Comparison of ENCODE assay signal across 16 cellular contexts in the genomic region with DNA sequence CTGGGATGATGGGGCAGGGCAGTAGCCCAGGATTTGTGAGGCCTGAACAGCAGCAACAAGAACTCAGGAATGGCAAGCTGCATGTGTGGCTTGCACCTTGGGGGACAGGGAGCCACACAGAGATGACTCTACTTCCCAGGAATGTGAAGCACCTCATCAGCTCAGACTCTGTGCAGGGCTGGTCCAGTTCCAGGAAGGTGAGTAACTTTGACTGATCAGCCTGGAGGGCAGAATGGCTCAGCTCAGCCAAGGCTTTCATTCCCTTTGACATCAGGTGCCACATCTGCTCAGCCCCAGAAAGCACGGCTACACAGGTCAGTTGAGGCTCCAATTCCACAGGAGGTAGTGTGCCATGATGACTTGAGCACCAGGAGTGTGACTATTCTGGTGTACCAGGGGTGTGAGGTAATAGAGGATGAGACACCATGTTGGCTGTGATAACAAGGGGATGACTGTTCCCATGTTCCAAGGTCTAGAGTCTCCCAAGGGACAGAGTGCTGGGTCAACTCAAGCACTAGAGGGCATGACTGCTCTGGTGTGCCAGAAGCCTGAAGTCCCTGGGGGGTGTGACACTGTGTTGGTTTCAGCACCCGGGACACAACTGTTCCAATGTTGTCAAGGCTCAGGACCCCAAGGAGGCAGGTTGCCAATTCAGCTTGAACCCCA.
DNase-seq lines count a peak whose midpoint lies in the region; ATAC-seq and TF ChIP-seq lines count a peak whose summit lies in the region.
"Had no signal": no experiment of that assay in that cellular context is flagged by ENCODE, and none has a peak within 500 bp of the region (broad histone marks: within the 10 kb centered on the region; RNA-seq: fewer than 3 reads in every experiment).

No MANE protein-coding gene starts in this region.

- H3K27ac ChIP-seq in PC-9 (peak overlapping the region; percentile 38; the same call in 1 of the 2 replicates), trophoblast cell (ENCODE audit: low read depth, low read length) (peak overlapping the region; percentile 11)
- H3K27ac ChIP-seq: SJCRH30, spleen, thoracic aorta had no signal

- no peak overlapping the region for H2BK120ac ChIP-seq in trophoblast cell (ENCODE audit: insufficient read depth, low read length, poor library complexity)

- peak overlapping the region; percentile 44 for H2BK12ac ChIP-seq in trophoblast cell (ENCODE audit: low read length)

- peaks cover 2% of the 10 kb centered on the region for H3K79me1 ChIP-seq in trophoblast cell (ENCODE audit: low read length)

- CTCF ChIA-PET in PC-9 (lab: Charles Lee): no interaction called here

- no peak overlapping the region for H3K14ac ChIP-seq in trophoblast cell (ENCODE audit: low read length)

- no peak for ATAC-seq in GM21360 (IDR thresholded peaks at IDR 0.05; ENCODE audit: unreplicated experiment)
- ATAC-seq in HG03025 (IDR thresholded peaks at IDR 0.05; ENCODE audit: low FRiP score, unreplicated experiment): no peak

- BruUV-seq in PC-9 (replicated peaks; lab: Mats Ljungman, UMichigan): no TSS peak

- no peaks in the 10 kb centered on the region for H3K36me3 ChIP-seq in PC-9 (ENCODE audit: low read depth)
- H3K36me3 ChIP-seq in trophoblast cell (ENCODE audit: control insufficient read depth in 1 of 2, insufficient read depth in 2 of 2, low read length in 2 of 2): no peaks in the 10 kb centered on the region
- H3K36me3 ChIP-seq: SJCRH30, spleen, thoracic aorta had no signal

- H3K9me2 ChIP-seq in PC-9 (ENCODE audit: insufficient read depth): no peaks in the 10 kb centered on the region

- peaks cover 18% of the 10 kb centered on the region; the same call in 1 of the 2 replicates for H3F3A ChIP-seq in PC-9 (ENCODE audit: insufficient read depth, low read depth)

- H3K79me2 ChIP-seq in PC-9 (ENCODE audit: low read depth) (no peaks in the 10 kb centered on the region), trophoblast cell (ENCODE audit: control insufficient read depth, insufficient read depth, low read length, poor library complexity) (no peaks in the 10 kb centered on the region)

- peak overlapping the region; percentile 6 for H4K91ac ChIP-seq in trophoblast cell (ENCODE audit: low read depth, low read length)

- TF ChIP-seq CTCF in PC-9 (conservative IDR thresholded peaks at IDR 0.05): no peak
- no peak for TF ChIP-seq CTCF in epithelial cell of esophagus (IDR thresholded peaks at IDR 0.05; ENCODE audit: insufficient read depth, low read depth, low read length, missing control alignments)

- peak overlapping the region; percentile 19 for H3K4ac ChIP-seq in trophoblast cell (ENCODE audit: low read depth, low read length)

- H2AK5ac ChIP-seq in trophoblast cell (ENCODE audit: low read length): peak overlapping the region; percentile 27

- H3K9me3 ChIP-seq in PC-9 (ENCODE audit: insufficient read depth, low read depth) (peaks cover 13% of the 10 kb centered on the region), trophoblast cell (ENCODE audit: insufficient read depth, low read depth, low read length) (no peaks in the 10 kb centered on the region)
- H3K9me3 ChIP-seq: Caco-2 had no signal

- no peak overlapping the region for H2AFZ ChIP-seq in PC-9
- no peak overlapping the region for H2AFZ ChIP-seq in trophoblast cell (ENCODE audit: insufficient read depth, low read length, poor library complexity)

- intact Hi-C loops in PC-9 (cut with micrococcal nuclease; ENCODE audit: unreplicated experiment): loop anchor here (10.0 kb wide), 1 partner anchor 510 kb away; no protein-coding TSS in a partner anchor

- no peak overlapping the region for H3K23ac ChIP-seq in trophoblast cell (ENCODE audit: low read length)

- no peak overlapping the region for H4K8ac ChIP-seq in trophoblast cell (ENCODE audit: low read depth, low read length)

- WGBS in trophoblast cell (ENCODE audit: extremely low coverage, insufficient coverage, insufficient read length): no CpG with 5 or more reads among the region's 2 CpGs

- DNase-seq in H4 (ENCODE audit: low spot score) (peak; percentile 39), PC-9 (peak; percentile 82 to 91), epithelial cell of esophagus (ENCODE audit: low read depth) (peak; percentile 99), trophoblast cell (peak; percentile 97 to 98), GDM1 (lab: John Stamatoyannopoulos, UW) (no peak)
- no peak for DNase-seq in stimulated activated CD4-positive, alpha-beta T cell treated with anti-CD3 and anti-CD28 coated beads, Interleukin-1b, Interleukin-23, amount 100 ng/mL, for 48 hours
- DNase-seq: activated CD4-positive, CD25-positive, alpha-beta regulatory T cell; amniotic stem cell; Caco-2; NCI-H1417; NCI-H69; SJCRH30; spleen had no signal

- no peak overlapping the region for H3K4me3 ChIP-seq in PC-9
- no peak overlapping the region for H3K4me3 ChIP-seq in epithelial cell of esophagus (ENCODE audit: low read length)
- H3K4me3 ChIP-seq in trophoblast cell (ENCODE audit: low read depth, low read length): no peak overlapping the region
- H3K4me3 ChIP-seq: SJCRH30, spleen, thoracic aorta had no signal

- POLR2A ChIA-PET in PC-9 (lab: Charles Lee; ENCODE audit: unreplicated experiment): no interaction called here

- H3K4me1 ChIP-seq in PC-9 (replicated peaks; ENCODE audit: insufficient read depth): peaks cover 35% of the 10 kb centered on the region
- H3K4me1 ChIP-seq in trophoblast cell (ENCODE audit: control insufficient read depth in 1 of 2, insufficient read depth in 2 of 2, low read length in 2 of 2): peaks cover 5 to 7% of the 10 kb centered on the region in 2 experiments
- H3K4me1 ChIP-seq: Caco-2, SJCRH30, spleen had no signal

- no peaks in the 10 kb centered on the region for H4K20me1 ChIP-seq in PC-9 (ENCODE audit: insufficient read depth)

- H4K12ac ChIP-seq in trophoblast cell (ENCODE audit: low read depth, low read length): no peak overlapping the region

- peak overlapping the region; percentile 2 for H3K18ac ChIP-seq in trophoblast cell (ENCODE audit: low read length)

- H3K27me3 ChIP-seq in PC-9 (ENCODE audit: insufficient read depth, low read depth) (no peaks in the 10 kb centered on the region), trophoblast cell (ENCODE audit: insufficient read depth, low read length) (no peaks in the 10 kb centered on the region)
- H3K27me3 ChIP-seq: SJCRH30, spleen had no signal

- peak overlapping the region; percentile 5 for H2BK5ac ChIP-seq in trophoblast cell (ENCODE audit: low read depth, low read length, poor library complexity)

- H3K9ac ChIP-seq in trophoblast cell (ENCODE audit: low read length): no peak overlapping the region

- H3K4me2 ChIP-seq in PC-9 (peak overlapping the region; percentile 20; the same call in 1 of the 2 replicates), trophoblast cell (ENCODE audit: low read length) (no peak overlapping the region)

Comparison
In these comparisons a context has a peak if more than half of its experiments do, and no peak if none do; other contexts are left out.
1. DNase-seq: peak in H4 (single experiment), PC-9 (2 of 2), epithelial cell of esophagus (single experiment) and trophoblast cell (2 of 2); none in GDM1 (single experiment) and stimulated activated CD4-positive, alpha-beta T cell treated with anti-CD3 and anti-CD28 coated beads, Interleukin-1b, Interleukin-23, amount 100 ng/mL, for 48 hours (single experiment).